In genomic region chr6:6368040-6368683, GRCh38 we compare ENCODE assay signal across 25 cellular contexts. TPM values are rescaled to one million over a fixed set of nuclear protein-coding genes. Genes with fewer than 3 reads are reported as not detected.
"Had no signal": no experiment of that assay in that cellular context is flagged by ENCODE, and none has a peak within 500 bp of the region (broad histone marks: within the 10 kb centered on the region; RNA-seq: fewer than 3 reads in every experiment).

No MANE protein-coding gene starts in this region.

- DNase-seq: Karpas-422; KG1; MG63; NCI-H1092; NCI-H1105 treated with DMSO at 0.1 percent for 48 hours; NCI-H1417 treated with DMSO at 0.1 percent for 48 hours; NCI-H146; NCI-H1694 treated with DMSO at 0.1 percent for 48 hours; NCI-H1930; NCI-H2171 treated with DMSO at 0.1 percent for 48 hours; NCI-H345; NCI-H446 treated with DMSO at 0.1 percent for 48 hours; NCI-H510A treated with DMSO at 0.1 percent for 48 hours; NCI-H526 treated with DMSO at 0.1 percent for 48 hours; NCI-H748 treated with DMSO at 0.1 percent for 48 hours; NK-92 treated with Interleukin-12 subunit alpha and Interleukin-12 subunit beta, amount 100 ng/mL, for 24 hours; PC-3; SHP77; SK-N-SH; SW 1271; T-cell had no signal

- H3K27me3 ChIP-seq: MG63 had no signal

- H3K9ac ChIP-seq: SK-N-SH had no signal

- H3K36me3 ChIP-seq: MG63 had no signal

- ATAC-seq: Panc1, PC-3, T-cell had no signal

- H3K9me2 ChIP-seq: SK-N-SH had no signal

- H3K27ac ChIP-seq: HL-60, RWPE1 had no signal

- H3K4me3 ChIP-seq: MG63 had no signal

- H3K9me3 ChIP-seq: MG63, SK-N-SH had no signal

- H3K4me2 ChIP-seq: SK-N-SH had no signal

- FAIRE-seq: HTR-8/SVneo had no signal

RNA-seq across cellular contexts. Expression of gene F13A1, which starts 47.7 kb away (rescaled TPM):
- total RNA-seq: PC-3 had no signal
- polyA plus RNA-seq: SK-N-SH had no signal
